9 cellular contexts compared by ENCODE assay signal in genomic region chr12:122966743-122967058, GRCh38. TPM values are rescaled to one million over a fixed set of nuclear protein-coding genes. Genes with fewer than 3 reads are reported as not detected.
DNase-seq lines count a peak whose midpoint lies in the region; ATAC-seq and TF ChIP-seq lines count a peak whose summit lies in the region.
"Had no signal": no experiment of that assay in that cellular context is flagged by ENCODE, and none has a peak within 500 bp of the region (broad histone marks: within the 10 kb centered on the region; RNA-seq: fewer than 3 reads in every experiment).

No MANE protein-coding gene starts in this region.

- POLR2A ChIA-PET in Panc1 (lab: Charles Lee) = interaction anchor here (0.5 to 0.7 kb wide), 4 partner anchors 8 to 179 kb away, joined by 3 to 10 read pairs (median 6); no protein-coding TSS in a partner anchor

- H3K4me3 Mint-ChIP-seq in Calu3 (ENCODE audit: low read depth, unreplicated experiment) = peak overlapping the region; percentile 69

- TF ChIP-seq CTCF in Calu3 (IDR thresholded peaks at IDR 0.05; ENCODE audit: unreplicated experiment) (no peak), Panc1 (IDR thresholded peaks at IDR 0.05) (no peak), esophagus squamous epithelium (IDR thresholded peaks at IDR 0.05) (no peak)

- H3K9me3 ChIP-seq in Panc1 (ENCODE audit: control insufficient read depth, insufficient read depth, low read depth, low read length) (no peaks in the 10 kb centered on the region), esophagus squamous epithelium (no peaks in the 10 kb centered on the region)

- WGBS in esophagus squamous epithelium, 2 donors = 19 to 23% methylated on average over 4 to 5 of the region's 5 CpGs

- BruUV-seq in Calu3 (replicated peaks; lab: Mats Ljungman, UMichigan) (no TSS peak), Panc1 (replicated peaks; lab: Mats Ljungman, UMichigan) (no TSS peak)

- intact Hi-C loops in Calu3 (cut with micrococcal nuclease; ENCODE audit: unreplicated experiment) = no loop called here
- intact Hi-C loops in Panc1 (cut with micrococcal nuclease; ENCODE audit: unreplicated experiment) = no loop called here
- intact Hi-C loops in esophagus squamous epithelium (cut with DNase I) = no loop called here

- no peak for TF ChIP-seq POLR2A in esophagus squamous epithelium (IDR thresholded peaks at IDR 0.05)

- ATAC-seq in Panc1 (no peak), HG03457 (IDR thresholded peaks at IDR 0.05; ENCODE audit: unreplicated experiment) (no peak)

- peaks cover 11% of the 10 kb centered on the region for H3K36me3 Mint-ChIP-seq in Calu3 (ENCODE audit: insufficient read depth, unreplicated experiment)

- no peaks in the 10 kb centered on the region; the same call in 1 of the 2 replicates for H3K36me3 ChIP-seq in Panc1 (ENCODE audit: control insufficient read depth, insufficient read depth, low read length)
- no peaks in the 10 kb centered on the region for H3K36me3 ChIP-seq in esophagus squamous epithelium
- H3K36me3 ChIP-seq in rectal smooth muscle tissue (ENCODE audit: control insufficient read depth, insufficient read depth, low read length) = no peaks in the 10 kb centered on the region

- H3K27ac Mint-ChIP-seq in Calu3 (ENCODE audit: unreplicated experiment) = no peak overlapping the region

- H3K9ac ChIP-seq in rectal smooth muscle tissue (ENCODE audit: low read length) = no peak overlapping the region

- H3K27me3 Mint-ChIP-seq in Calu3 (ENCODE audit: unreplicated experiment) = no peaks in the 10 kb centered on the region

- in situ Hi-C loops in Panc1 (cut with HindIII; ENCODE audit: low pct_unique_long_range_greater_than_20kb, low sequenced_read_pairs) = no loop called here

- CTCF ChIA-PET in Calu3 (lab: Charles Lee) = interaction anchor here (1.0 to 2.3 kb wide), 3 partner anchors 8 to 266 kb away, joined by 4 to 12 read pairs (median 6); partner anchors contain the start of genes MPHOSPH9, MTRFR and OGFOD2
- CTCF ChIA-PET in Panc1 (lab: Charles Lee) = interaction anchor here (0.6 kb wide), 1 partner anchor 58 kb away, joined by 8 read pairs; no protein-coding TSS in a partner anchor

- H3K4me1 ChIP-seq in Panc1 (ENCODE audit: control insufficient read depth, insufficient read depth, low read length) (peaks cover 34% of the 10 kb centered on the region), esophagus squamous epithelium (peaks cover 20 to 34% (median 29%) of the 10 kb centered on the region in 3 donors), rectal smooth muscle tissue (ENCODE audit: control insufficient read depth, insufficient read depth, low read length) (peaks cover 10% of the 10 kb centered on the region)

- H3K27me3 ChIP-seq in Panc1 (ENCODE audit: control insufficient read depth, insufficient read depth, low read length) (no peaks in the 10 kb centered on the region), esophagus squamous epithelium (no peaks in the 10 kb centered on the region), rectal smooth muscle tissue (ENCODE audit: control insufficient read depth, insufficient read depth, low read length) (no peaks in the 10 kb centered on the region)

- H3K9me3 Mint-ChIP-seq in Calu3 (ENCODE audit: low read depth, unreplicated experiment) = no peaks in the 10 kb centered on the region

- H3K27ac ChIP-seq in Panc1 (ENCODE audit: low read length) = no peak overlapping the region; the same call in 1 of the 2 replicates
- peak overlapping the region in 3 of 4 donors; percentile 51 to 79 (median 69) for H3K27ac ChIP-seq in esophagus squamous epithelium
- no peak overlapping the region for H3K27ac ChIP-seq in rectal smooth muscle tissue (ENCODE audit: low read depth, low read length)

- DNase-seq in Calu3 (no peak), Panc1 (ENCODE audit: low read depth, low spot score) (no peak), esophagus squamous epithelium (lab: John Stamatoyannopoulos, UW) (no peak), GM03348 (ENCODE audit: low spot score) (no peak), mucosa of gallbladder (ENCODE audit: low spot score) (no peak)
- no peak for DNase-seq in stimulated activated CD4-positive, alpha-beta T cell treated with anti-CD3 and anti-CD28 coated beads, Interleukin-2, amount 100 ng/mL, for 24 hours
- DNase-seq: NCI-H524 treated with DMSO at 0.1 percent for 48 hours had no signal

- H3K4me3 ChIP-seq in Panc1 (ENCODE audit: low read depth in 2 of 2, low read length in 2 of 2) (peak overlapping the region; percentile 20 to 41), esophagus squamous epithelium (peak overlapping the region in 3 of 4 donors; percentile 59 to 72 (median 64)), rectal smooth muscle tissue (ENCODE audit: low read length) (peak overlapping the region; percentile 22)

- H3K4me1 Mint-ChIP-seq in Calu3 (ENCODE audit: low read depth, unreplicated experiment) = peaks cover 18% of the 10 kb centered on the region

RNA-seq across cellular contexts. Expression of gene ABCB9, which starts 0.4 kb away (rescaled TPM):
- 25.6 and 26.5 TPM in 2 replicates for total RNA-seq in Calu3 (2022)
- total RNA-seq in Panc1 (2021; ENCODE audit: unreplicated experiment) = 32.7 TPM
- polyA plus RNA-seq in Panc1 (2012; ENCODE audit: insufficient read length) = 31.5 TPM
- total RNA-seq in esophagus squamous epithelium = 1 to 10 TPM; 2.9 to 5.5 (median 3.3) TPM
- total RNA-seq in mucosa of gallbladder = 11.6 TPM

RNA-seq across cellular contexts. Expression of gene OGFOD2, which starts 8.3 kb away (rescaled TPM):
- total RNA-seq in Calu3 (2022) (21.5 and 22.8 TPM in 2 replicates), Panc1 (2021; ENCODE audit: unreplicated experiment) (32.0 TPM), esophagus squamous epithelium (10 to 100 TPM in 3 of 4 donors, 1 to 10 TPM in 1; 8.5 to 13.9 (median 11.3) TPM), mucosa of gallbladder (32.5 TPM)
- polyA plus RNA-seq in Panc1 (2012; ENCODE audit: insufficient read length) = 37.7 TPM

RNA-seq across cellular contexts. Expression of gene ARL6IP4, which starts 13.8 kb away (rescaled TPM):
- 171 TPM in 2 replicates for total RNA-seq in Calu3 (2022)
- 184 TPM for total RNA-seq in Panc1 (2021; ENCODE audit: unreplicated experiment)
- 324 TPM for polyA plus RNA-seq in Panc1 (2012; ENCODE audit: insufficient read length)
- total RNA-seq in esophagus squamous epithelium = 100 to 1,000 TPM in 3 of 4 donors, 10 to 100 TPM in 1; 84.2 to 212 (median 153) TPM
- 169 TPM for total RNA-seq in mucosa of gallbladder

Comparison
In these comparisons a context has a peak if more than half of its experiments do, and no peak if none do; other contexts are left out.
1. H3K27ac ChIP-seq: peak in esophagus squamous epithelium (3 of 4); none in Panc1 (single experiment) and rectal smooth muscle tissue (single experiment).
2. Peak in every context shown above with its lines, with median percentiles within 50 percentile points of each other: H3K4me3 ChIP-seq.